In genomic region chr16:50278251-50278650, GRCh38 we compare ENCODE assay signal across 18 cellular contexts. TPM values are rescaled to one million over a fixed set of nuclear protein-coding genes. Genes with fewer than 3 reads are reported as not detected.
A peak's percentile ranks its signal among the peaks of the same experiment; 100 is the strongest.
DNase-seq lines count a peak whose midpoint lies in the region; ATAC-seq, FAIRE-seq and TF ChIP-seq lines count a peak whose summit lies in the region.
"Had no signal": no experiment of that assay in that cellular context is flagged by ENCODE, and none has a peak within 500 bp of the region (broad histone marks: within the 10 kb centered on the region; RNA-seq: fewer than 3 reads in every experiment).

No MANE protein-coding gene starts in this region.

- no peak for TF ChIP-seq CTCF in K562 (IDR thresholded peaks at IDR 0.05 in 2 of 3, conservative IDR thresholded peaks at IDR 0.05 in 1 of 3; ENCODE audit: insufficient read depth in 2 of 3, low read depth in 1 of 3, low read length in 3 of 3)
- TF ChIP-seq CTCF in spleen (IDR thresholded peaks at IDR 0.05 in 8 of 11, conservative IDR thresholded peaks at IDR 0.05 in 3 of 11): no peak

- peaks cover 45% of the 10 kb centered on the region for H3K36me3 ChIP-seq in K562 (ENCODE audit: control insufficient read depth, insufficient read depth, low read length)
- peaks cover 0 to 6% (median 0%) of the 10 kb centered on the region in 6 donors for H3K36me3 ChIP-seq in spleen
- H3K36me3 ChIP-seq: ascending aorta, vagina had no signal

- peaks cover 98% of the 10 kb centered on the region for H3K79me2 ChIP-seq in K562 (ENCODE audit: control insufficient read depth, insufficient read depth, low read length)

- CTCF ChIA-PET in K562 (lab: Yijun Ruan, JAX; ENCODE audit: low intra/inter-chr PET ratio): no interaction called here

- H3K4me3 ChIP-seq in K562 (no peak overlapping the region), spleen (peak overlapping the region in 1 of 8 donors; percentile 14)
- H3K4me3 ChIP-seq: ascending aorta, vagina had no signal

- peaks cover 69% of the 10 kb centered on the region for H3K36me3 Mint-ChIP-seq in activated T-cell treated with anti-CD3 and anti-CD28 coated beads, Interleukin-2, amount 50 U/mL, for 24 hours (ENCODE audit: low read depth)
- H3K36me3 Mint-ChIP-seq: WTC11 had no signal

- H3K4me3 Mint-ChIP-seq in activated T-cell treated with anti-CD3 and anti-CD28 coated beads, Interleukin-2, amount 50 U/mL, for 24 hours: peak overlapping the region; percentile 48
- H3K4me3 Mint-ChIP-seq: WTC11 had no signal

- TF ChIP-seq RAD21 in K562 (CRISPR knock-in tag; conservative IDR thresholded peaks at IDR 0.05 in 1 of 2, IDR thresholded peaks at IDR 0.05 in 1 of 2): no peak

- peaks cover 51 to 60% of the 10 kb centered on the region in 2 experiments for H3K4me1 ChIP-seq in K562 (replicated peaks in 1 of 2; ENCODE audit: control insufficient read depth in 2 of 2, insufficient read depth in 2 of 2, low read length in 2 of 2)
- peaks cover 73 to 100% (median 100%) of the 10 kb centered on the region in 6 donors for H3K4me1 ChIP-seq in spleen

- H3K9me1 ChIP-seq in K562 (ENCODE audit: control insufficient read depth, insufficient read depth, low read length): peaks cover 15% of the 10 kb centered on the region

- POLR2A ChIA-PET in K562 (lab: Yijun Ruan, JAX): interaction anchor here (1.2 to 1.4 kb wide), 2 partner anchors 10 to 19 kb away, joined by 3 to 6 read pairs; no protein-coding TSS in a partner anchor

- H3K27me3 Mint-ChIP-seq in activated T-cell treated with anti-CD3 and anti-CD28 coated beads, Interleukin-2, amount 50 U/mL, for 24 hours: no peaks in the 10 kb centered on the region

- no peak for TF ChIP-seq EP300 in K562 (IDR thresholded peaks at IDR 0.05; ENCODE audit: low read length)

- peaks cover 2% of the 10 kb centered on the region for H3K9me3 Mint-ChIP-seq in activated T-cell treated with anti-CD3 and anti-CD28 coated beads, Interleukin-2, amount 50 U/mL, for 24 hours

- FAIRE-seq in K562 (lab: Jason Lieb, UNC): no peak
- FAIRE-seq: endometrium, HepG2 had no signal

- intact Hi-C loops in K562 (cut with micrococcal nuclease): no loop called here
- intact Hi-C loops in spleen (cut with DNase I; ENCODE audit: low total_unique reads): no loop called here

- H3K9me3 ChIP-seq in K562 (replicated peaks; ENCODE audit: control insufficient read depth, insufficient read depth, low read depth, low read length) (no peaks in the 10 kb centered on the region), spleen (no peaks in the 10 kb centered on the region)
- H3K9me3 ChIP-seq: ascending aorta, Caco-2, vagina had no signal

- no peak overlapping the region for H2AFZ ChIP-seq in K562 (ENCODE audit: low read depth, low read length)

- H3K27ac Mint-ChIP-seq in activated T-cell treated with anti-CD3 and anti-CD28 coated beads, Interleukin-2, amount 50 U/mL, for 24 hours: peak overlapping the region; percentile 96
- H3K27ac Mint-ChIP-seq: WTC11 had no signal

- in situ Hi-C loops in K562 (cut with MboI): no loop called here

- no peak for ATAC-seq in K562
- ATAC-seq: HepG2, WTC11 had no signal

- peaks cover 98% of the 10 kb centered on the region for H3K4me1 Mint-ChIP-seq in activated T-cell treated with anti-CD3 and anti-CD28 coated beads, Interleukin-2, amount 50 U/mL, for 24 hours (ENCODE audit: low read depth)

- TF ChIP-seq POLR2A in K562 (conservative IDR thresholded peaks at IDR 0.05): no peak
- no peak for TF ChIP-seq POLR2A in spleen (IDR thresholded peaks at IDR 0.05)

- H3K27ac ChIP-seq in K562 (ENCODE audit: extremely low read depth, low read depth, low read length) (no peak overlapping the region), spleen (peak overlapping the region; percentile 22 to 98 (median 79)), caudate nucleus (ENCODE audit: low read depth, low read length) (no peak overlapping the region)
- H3K27ac ChIP-seq: ascending aorta, vagina had no signal

- 64% methylated on average over 3 of the region's 3 CpGs for WGBS in K562 (ENCODE audit: insufficient coverage, low coverage, missing lambda C conversion rate)
- WGBS in spleen, 5 donors: 53 to 79% (median 71%) methylated on average over 3 of the region's 3 CpGs

- no TSS peak for BruUV-seq in K562 (replicated peaks; lab: Mats Ljungman, UMichigan)

- H3K9ac ChIP-seq in K562 (ENCODE audit: insufficient read depth in 1 of 2, low read depth in 2 of 2, low read length in 2 of 2): no peak overlapping the region

- H3K27me3 ChIP-seq in K562 (ENCODE audit: control insufficient read depth in 2 of 2, insufficient read depth in 2 of 2, low read length in 2 of 2) (no peaks in the 10 kb centered on the region), spleen (replicated peaks in 1 of 7) (no peaks in the 10 kb centered on the region)
- H3K27me3 ChIP-seq: ascending aorta, vagina had no signal

- no peak for DNase-seq in activated T-cell treated with anti-CD3 and anti-CD28 coated beads, Interleukin-2, amount 50 U/mL, for 24 hours
- no peak for DNase-seq in activated T-cell treated with anti-CD3 and anti-CD28 coated beads, Interleukin-2, amount 50 U/mL, for 48 hours
- DNase-seq in OCI-M1 (lab: John Stamatoyannopoulos, UW) (peak; percentile 24), K562 (ENCODE audit: extremely low read depth in 1 of 4, low spot score in 3 of 4) (no peak), spleen (no peak), caudate nucleus (lab: John Stamatoyannopoulos, UW) (no peak), NOMO-1 (lab: John Stamatoyannopoulos, UW; ENCODE audit: unreplicated experiment in 2 of 2) (no peak), GDM1 (lab: John Stamatoyannopoulos, UW) (no peak)
- DNase-seq: Caco-2, MM.1S, NCI-H1694, NCI-H2227 treated with DMSO at 0.1 percent for 48 hours, retina had no signal

- no peak overlapping the region for H3K4me2 ChIP-seq in K562 (ENCODE audit: insufficient read depth, low read length)

- peaks cover 41% of the 10 kb centered on the region for H4K20me1 ChIP-seq in K562 (replicated peaks; ENCODE audit: control insufficient read depth, insufficient read depth, low read length)

TF ChIP-seq in K562, 482 proteins besides CTCF, POLR2A, EP300 and RAD21 (continues in another document):
- no peak for TF ChIP-seq HCFC1 (IDR thresholded peaks at IDR 0.05; ENCODE audit: low read depth, low read length)
- no peak for TF ChIP-seq MLLT1 (IDR thresholded peaks at IDR 0.05)
- TF ChIP-seq, protein P1, sequence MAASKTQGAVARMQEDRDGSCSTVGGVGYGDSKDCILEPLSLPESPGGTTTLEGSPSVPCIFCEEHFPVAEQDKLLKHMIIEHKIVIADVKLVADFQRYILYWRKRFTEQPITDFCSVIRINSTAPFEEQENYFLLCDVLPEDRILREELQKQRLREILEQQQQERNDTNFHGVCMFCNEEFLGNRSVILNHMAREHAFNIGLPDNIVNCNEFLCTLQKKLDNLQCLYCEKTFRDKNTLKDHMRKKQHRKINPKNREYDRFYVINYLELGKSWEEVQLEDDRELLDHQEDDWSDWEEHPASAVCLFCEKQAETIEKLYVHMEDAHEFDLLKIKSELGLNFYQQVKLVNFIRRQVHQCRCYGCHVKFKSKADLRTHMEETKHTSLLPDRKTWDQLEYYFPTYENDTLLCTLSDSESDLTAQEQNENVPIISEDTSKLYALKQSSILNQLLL (CRISPR knock-in tag; IDR thresholded peaks at IDR 0.05; ENCODE audit: borderline replicate concordance): no peak
- TF ChIP-seq KDM1A (IDR thresholded peaks at IDR 0.05): peak; percentile 77 to 87
- no peak for TF ChIP-seq TCF7 (IDR thresholded peaks at IDR 0.05; ENCODE audit: borderline replicate concordance)
- TF ChIP-seq BCOR (IDR thresholded peaks at IDR 0.05): peak; percentile 91
- 0 out of 2 replicates have a peak, but pooled peaks have one; percentile 25 for TF ChIP-seq CC2D1A (IDR thresholded peaks at IDR 0.05)
- no peak for TF ChIP-seq ETV1 (tag; conservative IDR thresholded peaks at IDR 0.05; ENCODE audit: low read depth)
- peak in 1 of 2 experiments; percentile 48; a peak in 1 of 3 replicates for TF ChIP-seq CBX3 (IDR thresholded peaks at IDR 0.05; ENCODE audit: borderline replicate concordance in 1 of 2, low read length in 2 of 2)

RNA-seq across cellular contexts. Expression of gene ADCY7, which starts 11.9 kb away (rescaled TPM):
- total RNA-seq in K562 (2011; cell fraction: chromatin; rRNA removed; ENCODE audit: low replicate concordance): 155 and 371 TPM in 2 replicates
- 245 and 277 TPM in 2 replicates for total RNA-seq in K562 (2011; cell fraction: nucleolus; rRNA removed)
- 151 and 184 TPM in 2 replicates for total RNA-seq in K562 (2011; cell fraction: nucleoplasm; rRNA removed)
- total RNA-seq in K562 (2014; rRNA removed): 59.0 and 73.5 TPM in 2 replicates
- total RNA-seq in K562 (2014; rRNA removed; fragmentation: Illumina TruSeq; extraction: Trizol): 15.9 and 19.0 TPM in 2 replicates
- 28.6 and 29.9 TPM in 2 replicates for total RNA-seq in K562 (2015; rRNA removed; fragmentation: Illumina TruSeq; extraction: Trizol)
- total RNA-seq in K562 (2021): 104 and 108 TPM in 2 replicates
- polyA plus RNA-seq in K562 (2011; rRNA removed): 28.6 and 31.0 TPM in 2 replicates
- 19.2 and 48.3 TPM in 2 replicates for polyA plus RNA-seq in K562 (2011; cell fraction: cytosol; rRNA removed)
- 193 and 347 TPM in 2 replicates for polyA plus RNA-seq in K562 (2011; cell fraction: nucleus; rRNA removed)
- 53.4 and 59.6 TPM in 2 replicates for polyA plus RNA-seq in K562 (2012)
- 26.4 and 37.3 TPM in 2 replicates for polyA plus RNA-seq in K562 (2014; fragmentation: Illumina TruSeq; extraction: Trizol)
- 1 to 10 TPM; 2.3 to 2.4 TPM for polyA plus RNA-seq in K562 (2014; fragmentation: Nextera tagmentation; extraction: Ambion mirVana)
- polyA plus RNA-seq in K562 (2014; rRNA removed): 49.4 and 64.0 TPM in 2 replicates
- 27.7 and 54.0 TPM in 2 replicates for polyA minus RNA-seq in K562 (2011; rRNA and poly(A)+ RNA removed)
- polyA minus RNA-seq in K562 (2011; cell fraction: cytosol; rRNA and poly(A)+ RNA removed): 42.4 and 51.4 TPM in 2 replicates
- polyA minus RNA-seq in K562 (2011; cell fraction: nucleus; rRNA and poly(A)+ RNA removed): 109 TPM in 2 replicates
- total RNA-seq in spleen: 100 to 1,000 TPM in 5 of 7 donors, 10 to 100 TPM in 2; 68.6 to 158 (median 126) TPM
- polyA plus RNA-seq in spleen: 10 to 100 TPM in 2 of 3 donors, 1 to 10 TPM in 1; 9.8 to 32.3 (median 16.3) TPM

Comparison
In these comparisons a context has a peak if more than half of its experiments do, and no peak if none do; other contexts are left out.
1. H3K27ac ChIP-seq: peak in spleen (8 of 8); none in K562 (single experiment) and caudate nucleus (single experiment).